Comparison of ENCODE assay signal across 27 cellular contexts in the genomic region with DNA sequence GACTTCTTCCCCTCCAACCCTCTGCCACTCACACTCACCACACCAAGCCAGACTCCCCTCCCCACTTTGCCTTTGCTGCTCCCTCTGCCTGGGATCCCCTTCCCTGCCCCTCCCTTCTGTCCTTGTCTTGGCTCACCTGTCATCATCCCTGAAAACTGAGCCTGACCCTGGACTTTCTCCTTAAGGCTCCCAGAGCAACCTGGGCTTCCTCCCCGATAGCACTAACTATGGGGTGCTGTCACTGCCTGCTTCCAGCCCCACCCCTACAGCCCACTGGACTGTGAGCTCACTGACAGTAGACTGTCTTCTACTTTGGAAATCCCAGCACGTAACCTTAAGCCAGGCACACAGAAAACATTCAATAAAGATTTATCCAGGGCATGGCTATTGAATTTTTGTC.
"Had no signal": no experiment of that assay in that cellular context is flagged by ENCODE, and none has a peak within 500 bp of the region (broad histone marks: within the 10 kb centered on the region; RNA-seq: fewer than 3 reads in every experiment).

No MANE protein-coding gene starts in this region.

- H3K27ac Mint-ChIP-seq: activated CD4-positive, alpha-beta memory T cell treated with anti-CD3 and anti-CD28 coated beads for 36 hours; activated naive CD8-positive, alpha-beta T cell; natural killer cell treated with Interleukin-12 subunit alpha and Interleukin-12 subunit beta and Interleukin-15 and Interleukin-18, amount 100 ng/mL, for 72 hours; progenitor cell of endocrine pancreas; T-helper 1 cell treated with Interleukin-12 subunit alpha and Interleukin-12 subunit beta and Interleukin-4 antibody, amounts not matched to agents 30 μg/mL and 1 μg/mL, for 36 hours had no signal

- DNase-seq: cerebellar nuclear complex; effector memory CD4-positive, alpha-beta T cell; glutamatergic neuron; islet precursor cell; mesendoderm; sigmoid colon; stimulated activated naive CD4-positive, alpha-beta T cell treated with Interleukin-2 at 50 U/mL for 16 hours; SW 1271; T-helper 9 cell; testis had no signal

- H3K4me3 Mint-ChIP-seq: activated CD4-positive, alpha-beta memory T cell treated with anti-CD3 and anti-CD28 coated beads for 36 hours; activated naive CD8-positive, alpha-beta T cell; activated T-cell treated with anti-CD3 and anti-CD28 coated beads, Interleukin-2, amount 50 U/mL, for 4 hours; activated T-helper 17 cell treated with anti-CD3 and anti-CD28 coated beads, Interleukin-2, amount 50 U/mL, for 72 hours; brain; natural killer cell treated with Interleukin-12 subunit alpha and Interleukin-12 subunit beta and Interleukin-15 and Interleukin-18, amount 100 ng/mL, for 72 hours; T-helper 1 cell treated with Interleukin-12 subunit alpha and Interleukin-12 subunit beta and Interleukin-4 antibody, amounts not matched to agents 30 μg/mL and 1 μg/mL, for 36 hours had no signal

- H3K4me1 ChIP-seq: ascending aorta, colonic mucosa had no signal

- H3K9me3 ChIP-seq: ascending aorta, colonic mucosa, left ventricle myocardium inferior, mucosa of descending colon, sigmoid colon, testis, transverse colon had no signal

- H3K27me3 ChIP-seq: ascending aorta, cardiac muscle cell, colonic mucosa, sigmoid colon, testis, transverse colon had no signal

- H3K27me3 Mint-ChIP-seq: activated naive CD8-positive, alpha-beta T cell; activated T-helper 17 cell treated with anti-CD3 and anti-CD28 coated beads, Interleukin-2, amount 50 U/mL, for 72 hours had no signal

- H3K36me3 Mint-ChIP-seq: activated CD4-positive, alpha-beta memory T cell treated with anti-CD3 and anti-CD28 coated beads for 36 hours; brain; natural killer cell treated with Interleukin-12 subunit alpha and Interleukin-12 subunit beta and Interleukin-15 and Interleukin-18, amount 100 ng/mL, for 72 hours had no signal

- H3K9me3 Mint-ChIP-seq: activated CD4-positive, alpha-beta memory T cell treated with anti-CD3 and anti-CD28 coated beads for 36 hours; activated T-cell treated with anti-CD3 and anti-CD28 coated beads, Interleukin-2, amount 50 U/mL, for 4 hours; activated T-helper 17 cell treated with anti-CD3 and anti-CD28 coated beads, Interleukin-2, amount 50 U/mL, for 72 hours; brain; natural killer cell treated with Interleukin-12 subunit alpha and Interleukin-12 subunit beta and Interleukin-15 and Interleukin-18, amount 100 ng/mL, for 72 hours; T-helper 1 cell treated with Interleukin-12 subunit alpha and Interleukin-12 subunit beta and Interleukin-4 antibody, amounts not matched to agents 30 μg/mL and 1 μg/mL, for 36 hours had no signal

- H3K4me2 ChIP-seq: smooth muscle cell had no signal

- H3K27ac ChIP-seq: ascending aorta, cardiac muscle cell, colonic mucosa, left ventricle myocardium inferior, sigmoid colon, testis, transverse colon, VCaP had no signal

- ATAC-seq: activated T-cell treated with anti-CD3 and anti-CD28 coated beads, Interleukin-2, amount 50 U/mL, for 4 hours had no signal

- H3K4me3 ChIP-seq: ascending aorta, cardiac muscle cell, colonic mucosa, left ventricle myocardium inferior, lung, mucosa of descending colon, sigmoid colon, smooth muscle cell, testis, transverse colon had no signal

- H3K36me3 ChIP-seq: ascending aorta, cardiac muscle cell, colonic mucosa, left ventricle myocardium inferior, sigmoid colon, transverse colon had no signal
